Comparison of ENCODE assay signal across 25 cellular contexts in the genomic region with DNA sequence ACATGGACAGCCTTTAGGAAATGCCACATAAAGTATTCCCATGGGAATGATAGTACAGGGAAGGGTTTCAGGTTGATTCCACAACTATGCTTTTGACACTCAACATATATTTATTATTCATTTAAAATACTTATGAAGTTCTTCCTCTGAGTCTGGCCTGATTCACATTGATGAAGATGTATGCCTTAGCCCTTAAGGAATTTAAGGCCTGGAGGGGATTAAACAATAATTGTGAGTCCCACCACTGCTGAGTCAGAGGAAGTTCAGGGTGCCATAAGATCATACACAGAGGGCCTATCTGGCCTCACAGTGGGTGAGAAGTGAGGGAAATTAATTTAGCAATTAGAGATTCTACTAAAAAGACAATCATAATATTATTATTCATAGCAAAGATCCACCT.
"Had no signal": no experiment of that assay in that cellular context is flagged by ENCODE, and none has a peak within 500 bp of the region (broad histone marks: within the 10 kb centered on the region; RNA-seq: fewer than 3 reads in every experiment).

No MANE protein-coding gene starts in this region.

- H3K4me3 ChIP-seq: cardiac muscle cell, left ventricle myocardium inferior, lung, mucosa of descending colon, right atrium auricular region, stomach, tibial artery, upper lobe of right lung had no signal

- H3K4me1 ChIP-seq: left ventricle myocardium inferior, right atrium auricular region, stomach, tibial artery, upper lobe of right lung had no signal

- H3K27ac Mint-ChIP-seq: activated CD4-positive, alpha-beta T cell treated with anti-CD3 and anti-CD28 coated beads for 36 hours; activated naive CD4-positive, alpha-beta T cell treated with anti-CD3 and anti-CD28 coated beads, Interleukin-2, amount 50 U/mL, for 72 hours; activated T-cell treated with anti-CD3 and anti-CD28 coated beads, Interleukin-2, amount 50 U/mL, for 72 hours; effector memory CD8-positive, alpha-beta T cell; natural killer cell treated with Interleukin-12 subunit alpha and Interleukin-12 subunit beta and Interleukin-15 and Interleukin-18, amount 100 ng/mL, for 72 hours; stimulated activated naive B cell treated with anti-CD40 and anti-IgM and Interleukin-4, amounts not matched to agents 10 μg/mL and 1 μg/mL and 100 μg/mL, for 72 hours; T-helper 2 cell treated with Interferon-gamma antibody and Interleukin-4, amounts not matched to agents 5 μg/mL and 100 μg/mL, for 36 hours had no signal

- H3K36me3 Mint-ChIP-seq: activated naive CD4-positive, alpha-beta T cell treated with anti-CD3 and anti-CD28 coated beads, Interleukin-2, amount 50 U/mL, for 72 hours; natural killer cell treated with Interleukin-12 subunit alpha and Interleukin-12 subunit beta and Interleukin-15 and Interleukin-18, amount 100 ng/mL, for 72 hours; stimulated activated naive B cell treated with anti-CD40 and anti-IgM and Interleukin-4, amounts not matched to agents 10 μg/mL and 1 μg/mL and 100 μg/mL, for 72 hours had no signal

- H3K36me3 ChIP-seq: cardiac muscle cell, left ventricle myocardium inferior, right atrium auricular region, stomach, tibial artery, upper lobe of right lung had no signal

- H3K27ac ChIP-seq: cardiac muscle cell, left ventricle myocardium inferior, right atrium auricular region, stomach, tibial artery, upper lobe of right lung had no signal

- FAIRE-seq: frontal cortex, islet of Langerhans had no signal

- H3K4me1 Mint-ChIP-seq: activated CD4-positive, alpha-beta T cell treated with anti-CD3 and anti-CD28 coated beads for 36 hours; stimulated activated naive B cell treated with anti-CD40 and anti-IgM and Interleukin-4, amounts not matched to agents 10 μg/mL and 1 μg/mL and 100 μg/mL, for 72 hours had no signal

- H3K4me3 Mint-ChIP-seq: activated CD4-positive, alpha-beta T cell treated with anti-CD3 and anti-CD28 coated beads for 36 hours; activated T-cell treated with anti-CD3 and anti-CD28 coated beads, Interleukin-2, amount 50 U/mL, for 72 hours; effector memory CD8-positive, alpha-beta T cell; natural killer cell treated with Interleukin-12 subunit alpha and Interleukin-12 subunit beta and Interleukin-15 and Interleukin-18, amount 100 ng/mL, for 72 hours; stimulated activated naive B cell treated with anti-CD40 and anti-IgM and Interleukin-4, amounts not matched to agents 10 μg/mL and 1 μg/mL and 100 μg/mL, for 72 hours; T-helper 2 cell treated with Interferon-gamma antibody and Interleukin-4, amounts not matched to agents 5 μg/mL and 100 μg/mL, for 36 hours had no signal

- DNase-seq: activated CD4-positive, alpha-beta T cell treated with anti-CD3 and anti-CD28 coated beads for 36 hours; activated CD4-positive, CD25-positive, alpha-beta regulatory T cell; activated naive CD4-positive, alpha-beta T cell; activated T-cell treated with anti-CD3 and anti-CD28 coated beads for 4 hours; activated T-cell treated with anti-CD3 and anti-CD28 coated beads, Interleukin-2, amount 50 U/mL, for 72 hours; anterior cingulate cortex; cerebellar nuclear complex; cortex of kidney; effector memory CD8-positive, alpha-beta T cell; left ventricle myocardium inferior; mucosa of descending colon; stimulated activated CD4-positive, alpha-beta T cell treated with anti-CD3 and anti-CD28 coated beads, Interleukin-15, amount 100 ng/mL, for 24 hours; stimulated activated CD4-positive, alpha-beta T cell treated with anti-CD3 and anti-CD28 coated beads, Interleukin-2, amount 100 ng/mL, for 24 hours; stimulated activated naive B cell treated with anti-CD40 and anti-IgM and Interleukin-4, amounts not matched to agents 10 μg/mL and 1 μg/mL and 100 μg/mL, for 72 hours; stomach; tibial artery; upper lobe of right lung had no signal

- H3K27me3 Mint-ChIP-seq: effector memory CD8-positive, alpha-beta T cell had no signal

- H3K9me3 ChIP-seq: mucosa of descending colon, tibial artery, upper lobe of right lung had no signal

- H3K27me3 ChIP-seq: cardiac muscle cell, right atrium auricular region, stomach, tibial artery, upper lobe of right lung had no signal

- H3K9me3 Mint-ChIP-seq: T-helper 2 cell treated with Interferon-gamma antibody and Interleukin-4, amounts not matched to agents 5 μg/mL and 100 μg/mL, for 36 hours had no signal
